In the genomic region with DNA sequence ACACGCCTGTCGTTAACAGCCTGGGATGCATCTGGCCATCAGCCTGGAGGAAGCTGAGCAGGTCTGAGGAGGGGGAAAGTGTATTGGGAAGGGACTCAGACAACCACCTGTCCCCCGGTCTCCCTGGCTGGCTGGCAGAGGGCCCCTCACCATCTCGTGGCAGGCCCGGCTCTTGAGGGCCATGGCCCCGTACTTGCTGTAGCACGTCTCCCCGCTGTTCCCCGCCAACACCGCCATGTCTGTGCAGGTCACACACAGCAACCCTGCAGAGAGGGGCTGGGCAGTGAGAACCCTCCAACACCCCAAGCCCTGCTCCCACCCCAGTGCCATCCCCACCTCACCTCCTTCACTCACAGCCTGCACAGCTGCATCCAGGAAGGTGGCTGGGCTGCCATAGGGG, we compare ENCODE assay signal across 1 cellular context.
TF ChIP-seq lines count a peak whose summit lies in the region.

No MANE protein-coding gene starts in this region.

TF ChIP-seq in GM12878, 131 proteins besides CTCF, POLR2A, EP300 and RAD21:
- TF ChIP-seq TCF3 (IDR thresholded peaks at IDR 0.05; ENCODE audit: borderline replicate concordance, insufficient read depth, low read depth, low read length) (no peak), HDGF (IDR thresholded peaks at IDR 0.05) (no peak), NBN (IDR thresholded peaks at IDR 0.05) (no peak), STAT3 (IDR thresholded peaks at IDR 0.05; ENCODE audit: low read depth, low read length) (no peak), EED (IDR thresholded peaks at IDR 0.05; ENCODE audit: low read depth) (no peak), HCFC1 (IDR thresholded peaks at IDR 0.05; ENCODE audit: low read length) (no peak), ATF7 (IDR thresholded peaks at IDR 0.05; ENCODE audit: low read depth) (no peak), KDM1A (IDR thresholded peaks at IDR 0.05; ENCODE audit: borderline replicate concordance) (no peak), PAX5 (IDR thresholded peaks at IDR 0.05; ENCODE audit: borderline replicate concordance, low read depth, low read length) (no peak), NR2C1 (IDR thresholded peaks at IDR 0.05) (no peak), SMAD5 (IDR thresholded peaks at IDR 0.05; ENCODE audit: low read depth) (no peak), ZBED1 (IDR thresholded peaks at IDR 0.05; ENCODE audit: borderline replicate concordance) (no peak), MTA2 (IDR thresholded peaks at IDR 0.05; ENCODE audit: low read depth) (no peak)
- TF ChIP-seq, protein P1, sequence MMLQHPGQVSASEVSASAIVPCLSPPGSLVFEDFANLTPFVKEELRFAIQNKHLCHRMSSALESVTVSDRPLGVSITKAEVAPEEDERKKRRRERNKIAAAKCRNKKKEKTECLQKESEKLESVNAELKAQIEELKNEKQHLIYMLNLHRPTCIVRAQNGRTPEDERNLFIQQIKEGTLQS (IDR thresholded peaks at IDR 0.05; ENCODE audit: borderline replicate concordance, extremely low read depth, low read depth, low read length), result no peak
- TF ChIP-seq, protein P2, sequence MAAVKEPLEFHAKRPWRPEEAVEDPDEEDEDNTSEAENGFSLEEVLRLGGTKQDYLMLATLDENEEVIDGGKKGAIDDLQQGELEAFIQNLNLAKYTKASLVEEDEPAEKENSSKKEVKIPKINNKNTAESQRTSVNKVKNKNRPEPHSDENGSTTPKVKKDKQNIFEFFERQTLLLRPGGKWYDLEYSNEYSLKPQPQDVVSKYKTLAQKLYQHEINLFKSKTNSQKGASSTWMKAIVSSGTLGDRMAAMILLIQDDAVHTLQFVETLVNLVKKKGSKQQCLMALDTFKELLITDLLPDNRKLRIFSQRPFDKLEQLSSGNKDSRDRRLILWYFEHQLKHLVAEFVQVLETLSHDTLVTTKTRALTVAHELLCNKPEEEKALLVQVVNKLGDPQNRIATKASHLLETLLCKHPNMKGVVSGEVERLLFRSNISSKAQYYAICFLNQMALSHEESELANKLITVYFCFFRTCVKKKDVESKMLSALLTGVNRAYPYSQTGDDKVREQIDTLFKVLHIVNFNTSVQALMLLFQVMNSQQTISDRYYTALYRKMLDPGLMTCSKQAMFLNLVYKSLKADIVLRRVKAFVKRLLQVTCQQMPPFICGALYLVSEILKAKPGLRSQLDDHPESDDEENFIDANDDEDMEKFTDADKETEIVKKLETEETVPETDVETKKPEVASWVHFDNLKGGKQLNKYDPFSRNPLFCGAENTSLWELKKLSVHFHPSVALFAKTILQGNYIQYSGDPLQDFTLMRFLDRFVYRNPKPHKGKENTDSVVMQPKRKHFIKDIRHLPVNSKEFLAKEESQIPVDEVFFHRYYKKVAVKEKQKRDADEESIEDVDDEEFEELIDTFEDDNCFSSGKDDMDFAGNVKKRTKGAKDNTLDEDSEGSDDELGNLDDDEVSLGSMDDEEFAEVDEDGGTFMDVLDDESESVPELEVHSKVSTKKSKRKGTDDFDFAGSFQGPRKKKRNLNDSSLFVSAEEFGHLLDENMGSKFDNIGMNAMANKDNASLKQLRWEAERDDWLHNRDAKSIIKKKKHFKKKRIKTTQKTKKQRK (IDR thresholded peaks at IDR 0.05; ENCODE audit: low read depth, low read length), result no peak
- TF ChIP-seq, protein P3, sequence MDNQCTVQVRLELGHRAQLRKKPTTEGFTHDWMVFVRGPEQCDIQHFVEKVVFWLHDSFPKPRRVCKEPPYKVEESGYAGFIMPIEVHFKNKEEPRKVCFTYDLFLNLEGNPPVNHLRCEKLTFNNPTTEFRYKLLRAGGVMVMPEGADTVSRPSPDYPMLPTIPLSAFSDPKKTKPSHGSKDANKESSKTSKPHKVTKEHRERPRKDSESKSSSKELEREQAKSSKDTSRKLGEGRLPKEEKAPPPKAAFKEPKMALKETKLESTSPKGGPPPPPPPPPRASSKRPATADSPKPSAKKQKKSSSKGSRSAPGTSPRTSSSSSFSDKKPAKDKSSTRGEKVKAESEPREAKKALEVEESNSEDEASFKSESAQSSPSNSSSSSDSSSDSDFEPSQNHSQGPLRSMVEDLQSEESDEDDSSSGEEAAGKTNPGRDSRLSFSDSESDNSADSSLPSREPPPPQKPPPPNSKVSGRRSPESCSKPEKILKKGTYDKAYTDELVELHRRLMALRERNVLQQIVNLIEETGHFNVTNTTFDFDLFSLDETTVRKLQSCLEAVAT (IDR thresholded peaks at IDR 0.05), result no peak
- TF ChIP-seq, protein P4, sequence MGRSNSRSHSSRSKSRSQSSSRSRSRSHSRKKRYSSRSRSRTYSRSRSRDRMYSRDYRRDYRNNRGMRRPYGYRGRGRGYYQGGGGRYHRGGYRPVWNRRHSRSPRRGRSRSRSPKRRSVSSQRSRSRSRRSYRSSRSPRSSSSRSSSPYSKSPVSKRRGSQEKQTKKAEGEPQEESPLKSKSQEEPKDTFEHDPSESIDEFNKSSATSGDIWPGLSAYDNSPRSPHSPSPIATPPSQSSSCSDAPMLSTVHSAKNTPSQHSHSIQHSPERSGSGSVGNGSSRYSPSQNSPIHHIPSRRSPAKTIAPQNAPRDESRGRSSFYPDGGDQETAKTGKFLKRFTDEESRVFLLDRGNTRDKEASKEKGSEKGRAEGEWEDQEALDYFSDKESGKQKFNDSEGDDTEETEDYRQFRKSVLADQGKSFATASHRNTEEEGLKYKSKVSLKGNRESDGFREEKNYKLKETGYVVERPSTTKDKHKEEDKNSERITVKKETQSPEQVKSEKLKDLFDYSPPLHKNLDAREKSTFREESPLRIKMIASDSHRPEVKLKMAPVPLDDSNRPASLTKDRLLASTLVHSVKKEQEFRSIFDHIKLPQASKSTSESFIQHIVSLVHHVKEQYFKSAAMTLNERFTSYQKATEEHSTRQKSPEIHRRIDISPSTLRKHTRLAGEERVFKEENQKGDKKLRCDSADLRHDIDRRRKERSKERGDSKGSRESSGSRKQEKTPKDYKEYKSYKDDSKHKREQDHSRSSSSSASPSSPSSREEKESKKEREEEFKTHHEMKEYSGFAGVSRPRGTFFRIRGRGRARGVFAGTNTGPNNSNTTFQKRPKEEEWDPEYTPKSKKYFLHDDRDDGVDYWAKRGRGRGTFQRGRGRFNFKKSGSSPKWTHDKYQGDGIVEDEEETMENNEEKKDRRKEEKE (IDR thresholded peaks at IDR 0.05), result no peak
- TF ChIP-seq, protein P5, sequence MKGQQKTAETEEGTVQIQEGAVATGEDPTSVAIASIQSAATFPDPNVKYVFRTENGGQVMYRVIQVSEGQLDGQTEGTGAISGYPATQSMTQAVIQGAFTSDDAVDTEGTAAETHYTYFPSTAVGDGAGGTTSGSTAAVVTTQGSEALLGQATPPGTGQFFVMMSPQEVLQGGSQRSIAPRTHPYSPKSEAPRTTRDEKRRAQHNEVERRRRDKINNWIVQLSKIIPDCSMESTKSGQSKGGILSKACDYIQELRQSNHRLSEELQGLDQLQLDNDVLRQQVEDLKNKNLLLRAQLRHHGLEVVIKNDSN (IDR thresholded peaks at IDR 0.05; ENCODE audit: borderline replicate concordance, extremely low read length, insufficient read depth, low read depth, low read length), result no peak
TF ChIP-seq in GM12878: peak in this region for 0.
